Comparison of ENCODE assay signal across 19 cellular contexts in the genomic region with DNA sequence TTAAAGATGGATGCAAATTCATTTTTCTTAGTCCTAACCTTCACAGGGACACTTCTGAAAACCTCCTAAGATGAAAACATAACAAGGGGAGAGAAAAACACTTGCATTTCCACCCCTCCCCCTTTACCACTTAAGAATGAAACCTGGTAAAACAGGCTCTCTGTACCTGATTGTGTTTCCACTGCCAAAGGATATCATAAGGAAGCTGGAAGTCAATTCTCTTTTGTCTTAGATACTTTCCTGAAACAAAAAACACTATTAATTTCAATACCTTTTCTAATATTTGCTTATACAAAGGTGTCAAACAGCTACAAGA. TPM values are rescaled to one million over a fixed set of nuclear protein-coding genes. Genes with fewer than 3 reads are reported as not detected.
DNase-seq lines count a peak whose midpoint lies in the region; ATAC-seq and TF ChIP-seq lines count a peak whose summit lies in the region.
"Had no signal": no experiment of that assay in that cellular context is flagged by ENCODE, and none has a peak within 500 bp of the region (broad histone marks: within the 10 kb centered on the region; RNA-seq: fewer than 3 reads in every experiment).

No MANE protein-coding gene starts in this region.

- peaks cover 33 to 78% (median 65%) of the 10 kb centered on the region in 4 donors for H3K36me3 ChIP-seq in stomach

- intact Hi-C loops in stomach (cut with DNase I; ENCODE audit: low total_unique reads): no loop called here

- H3K27me3 Mint-ChIP-seq in activated T-cell treated with anti-CD3 and anti-CD28 coated beads, Interleukin-2, amount 50 U/mL, for 24 hours: no peaks in the 10 kb centered on the region
- no peaks in the 10 kb centered on the region for H3K27me3 Mint-ChIP-seq in activated T-cell treated with anti-CD3 and anti-CD28 coated beads, Interleukin-2, amount 50 U/mL, for 4 hours (ENCODE audit: low read depth)
- H3K27me3 Mint-ChIP-seq in T-cell: no peaks in the 10 kb centered on the region
- H3K27me3 Mint-ChIP-seq in glutamatergic neuron (ENCODE audit: unreplicated experiment): peaks cover 1% of the 10 kb centered on the region
- H3K27me3 Mint-ChIP-seq: activated naive CD8-positive, alpha-beta T cell treated with anti-CD3 and anti-CD28 coated beads for 36 hours; CD4-positive, alpha-beta memory T cell had no signal

- no peaks in the 10 kb centered on the region for H3K9me3 Mint-ChIP-seq in activated T-cell treated with anti-CD3 and anti-CD28 coated beads, Interleukin-2, amount 50 U/mL, for 24 hours
- H3K9me3 Mint-ChIP-seq in activated T-cell treated with anti-CD3 and anti-CD28 coated beads, Interleukin-2, amount 50 U/mL, for 4 hours: no peaks in the 10 kb centered on the region
- H3K9me3 Mint-ChIP-seq in T-cell (no peaks in the 10 kb centered on the region), glutamatergic neuron (ENCODE audit: unreplicated experiment) (no peaks in the 10 kb centered on the region)
- H3K9me3 Mint-ChIP-seq: activated naive CD8-positive, alpha-beta T cell treated with anti-CD3 and anti-CD28 coated beads for 36 hours; CD4-positive, alpha-beta memory T cell; HFFc6; T-helper 1 cell treated with Interleukin-12 subunit alpha and Interleukin-12 subunit beta and Interleukin-4 antibody, amounts not matched to agents 30 μg/mL and 1 μg/mL, for 36 hours had no signal

- TF ChIP-seq EP300 in stomach (IDR thresholded peaks at IDR 0.05): no peak

- POLR2A ChIA-PET in T-cell (lab: Charles Lee): interaction anchor here in 1 of 2 donors (0.6 kb wide), 1 partner anchor 26 kb away, joined by 3 read pairs; no protein-coding TSS in a partner anchor

- no peak overlapping the region for H3K4me3 Mint-ChIP-seq in activated T-cell treated with anti-CD3 and anti-CD28 coated beads, Interleukin-2, amount 50 U/mL, for 24 hours
- H3K4me3 Mint-ChIP-seq in activated T-cell treated with anti-CD3 and anti-CD28 coated beads, Interleukin-2, amount 50 U/mL, for 4 hours: no peak overlapping the region
- H3K4me3 Mint-ChIP-seq in T-cell (no peak overlapping the region), glutamatergic neuron (ENCODE audit: unreplicated experiment) (no peak overlapping the region)
- H3K4me3 Mint-ChIP-seq: activated naive CD8-positive, alpha-beta T cell treated with anti-CD3 and anti-CD28 coated beads for 36 hours; CD4-positive, alpha-beta memory T cell; HFFc6; T-helper 1 cell treated with Interleukin-12 subunit alpha and Interleukin-12 subunit beta and Interleukin-4 antibody, amounts not matched to agents 30 μg/mL and 1 μg/mL, for 36 hours had no signal

- TF ChIP-seq CTCF in glutamatergic neuron (IDR thresholded peaks at IDR 0.05; ENCODE audit: partially characterized antibody, unreplicated experiment) (no peak), stomach (IDR thresholded peaks at IDR 0.05) (no peak)

- no peaks in the 10 kb centered on the region for H3K27me3 ChIP-seq in stomach
- H3K27me3 ChIP-seq: testis had no signal

- peaks cover 1% of the 10 kb centered on the region for H3K4me1 Mint-ChIP-seq in activated T-cell treated with anti-CD3 and anti-CD28 coated beads, Interleukin-2, amount 50 U/mL, for 24 hours (ENCODE audit: low read depth)
- no peaks in the 10 kb centered on the region for H3K4me1 Mint-ChIP-seq in activated T-cell treated with anti-CD3 and anti-CD28 coated beads, Interleukin-2, amount 50 U/mL, for 4 hours (ENCODE audit: low read depth)
- H3K4me1 Mint-ChIP-seq in T-cell (peaks cover 8 to 9% (median 9%) of the 10 kb centered on the region in 3 donors), glutamatergic neuron (ENCODE audit: low read depth, unreplicated experiment) (peaks cover 6% of the 10 kb centered on the region)

- no peaks in the 10 kb centered on the region for H3K9me3 ChIP-seq in stomach
- H3K9me3 ChIP-seq: A549, testis had no signal

- H3K36me3 Mint-ChIP-seq in activated T-cell treated with anti-CD3 and anti-CD28 coated beads, Interleukin-2, amount 50 U/mL, for 24 hours (ENCODE audit: low read depth): peaks cover 67% of the 10 kb centered on the region
- H3K36me3 Mint-ChIP-seq in activated T-cell treated with anti-CD3 and anti-CD28 coated beads, Interleukin-2, amount 50 U/mL, for 4 hours (ENCODE audit: insufficient read depth): peaks cover 25% of the 10 kb centered on the region
- H3K36me3 Mint-ChIP-seq in T-cell (peaks cover 40% of the 10 kb centered on the region), glutamatergic neuron (ENCODE audit: unreplicated experiment) (no peaks in the 10 kb centered on the region)

- no peak for DNase-seq in activated T-cell treated with anti-CD3 and anti-CD28 coated beads, Interleukin-2, amount 50 U/mL, for 24 hours
- DNase-seq in activated T-cell treated with anti-CD3 and anti-CD28 coated beads, Interleukin-2, amount 50 U/mL, for 4 hours: no peak
- no peak for DNase-seq in T-cell
- DNase-seq in glutamatergic neuron: no peak
- no peak for DNase-seq in stomach
- no peak for DNase-seq in midbrain (lab: John Stamatoyannopoulos, UW)
- DNase-seq in activated CD4-positive, CD25-positive, alpha-beta regulatory T cell treated with anti-CD3 and anti-CD28 coated beads, Interleukin-2, amount 50 U/mL, for 72 hours: no peak
- DNase-seq: activated naive CD8-positive, alpha-beta T cell treated with anti-CD3 and anti-CD28 coated beads for 36 hours; head of caudate nucleus; HFFc6; KG1; NCI-H146; testis had no signal

- H3K27ac ChIP-seq in stomach: peak overlapping the region in 4 of 5 donors; percentile 36 to 72 (median 36)
- H3K27ac ChIP-seq: A549, HL-60 had no signal

- no peak for ATAC-seq in activated T-cell treated with anti-CD3 and anti-CD28 coated beads, Interleukin-2, amount 50 U/mL, for 4 hours
- ATAC-seq in T-cell (replicated peaks in 1 of 4): no peak
- ATAC-seq in HG03432 (IDR thresholded peaks at IDR 0.05; ENCODE audit: unreplicated experiment): no peak
- ATAC-seq: A549; activated CD4-positive, CD25-positive, alpha-beta regulatory T cell treated with anti-CD3 and anti-CD28 coated beads, Interleukin-2, amount 50 U/mL, for 24 hours had no signal

- H3K4me3 ChIP-seq in stomach: no peak overlapping the region
- H3K4me3 ChIP-seq: A549, testis had no signal

- no peak for TF ChIP-seq POLR2A in stomach (IDR thresholded peaks at IDR 0.05)

- H3K4me1 ChIP-seq in stomach: peaks cover 0 to 27% (median 17%) of the 10 kb centered on the region in 4 donors
- H3K4me1 ChIP-seq: A549 had no signal

- peak overlapping the region; percentile 44 for H3K27ac Mint-ChIP-seq in activated T-cell treated with anti-CD3 and anti-CD28 coated beads, Interleukin-2, amount 50 U/mL, for 24 hours
- H3K27ac Mint-ChIP-seq in T-cell (peak overlapping the region; percentile 20 to 52), glutamatergic neuron (ENCODE audit: unreplicated experiment) (peak overlapping the region; percentile 24)
- H3K27ac Mint-ChIP-seq: activated naive CD8-positive, alpha-beta T cell treated with anti-CD3 and anti-CD28 coated beads for 36 hours; HFFc6; T-helper 1 cell treated with Interleukin-12 subunit alpha and Interleukin-12 subunit beta and Interleukin-4 antibody, amounts not matched to agents 30 μg/mL and 1 μg/mL, for 36 hours had no signal

- CTCF ChIA-PET in T-cell (lab: Charles Lee): no interaction called here

RNA-seq across cellular contexts. Expression of a gene that starts 59.1 kb away (rescaled TPM):
- 10 to 100 TPM; 28.1 to 31.9 (median 30.2) TPM for total RNA-seq in activated T-cell treated with anti-CD3 and anti-CD28 coated beads, Interleukin-2, amount 50 U/mL, for 4 hours
- total RNA-seq in T-cell (10 to 100 TPM; 14.4 to 25.2 (median 22.9) TPM), glutamatergic neuron (ENCODE audit: unreplicated experiment) (305 TPM), stomach (100 to 1,000 TPM in 1 of 5 donors, 10 to 100 TPM in 3, 1 to 10 TPM in 1; 9.5 to 164 (median 31.3) TPM)
- 10 to 100 TPM; 25.6 to 32.7 (median 31.4) TPM for polyA plus RNA-seq in stomach
